Comparison of ENCODE assay signal across 14 cellular contexts in the genomic region with DNA sequence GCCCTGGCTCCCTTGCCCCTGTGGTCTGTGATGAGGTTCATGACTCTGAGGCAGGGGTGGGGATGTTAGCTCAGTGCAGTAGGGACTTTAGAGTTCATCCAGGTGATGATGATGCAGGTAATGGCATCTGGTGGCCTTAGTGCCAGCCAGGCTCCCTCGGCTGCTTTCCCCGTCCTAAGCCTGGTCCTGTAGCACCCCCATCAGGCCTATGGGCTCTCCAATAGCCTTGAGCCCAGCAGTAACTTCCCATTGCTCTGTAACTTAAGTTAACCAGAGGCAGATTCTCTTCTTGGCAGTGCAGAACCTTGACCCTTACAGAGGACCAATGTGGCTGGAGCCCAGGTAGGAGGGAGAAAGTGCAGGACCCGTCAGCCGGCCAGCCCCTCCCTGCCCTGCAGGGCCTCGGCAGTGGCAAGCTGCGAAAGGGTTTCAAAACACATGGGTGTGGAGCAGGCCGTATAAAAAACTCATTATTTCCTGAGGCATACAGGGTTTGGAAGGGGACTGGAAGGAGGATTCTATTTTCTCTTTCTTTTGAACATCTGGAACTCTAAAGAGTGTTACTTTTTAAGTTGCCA.
DNase-seq lines count a peak whose midpoint lies in the region; ATAC-seq and TF ChIP-seq lines count a peak whose summit lies in the region.
"Had no signal": no experiment of that assay in that cellular context is flagged by ENCODE, and none has a peak within 500 bp of the region (broad histone marks: within the 10 kb centered on the region; RNA-seq: fewer than 3 reads in every experiment).

No MANE protein-coding gene starts in this region.

- H3K4me3 ChIP-seq in NB4 (ENCODE audit: low read depth, low read length) = no peak overlapping the region
- no peak overlapping the region for H3K4me3 ChIP-seq in epithelial cell of proximal tubule (ENCODE audit: low read depth, low read length)
- H3K4me3 ChIP-seq in retinal pigment epithelial cell (ENCODE audit: low read length) = no peak overlapping the region
- no peak overlapping the region for H3K4me3 ChIP-seq in right atrium auricular region
- H3K4me3 ChIP-seq: cardiac muscle cell, prostate gland had no signal

- peaks cover 0 to 7% of the 10 kb centered on the region in 2 donors for H3K9me3 ChIP-seq in right atrium auricular region
- H3K9me3 ChIP-seq: prostate gland had no signal

- H3K27ac ChIP-seq in right atrium auricular region = no peak overlapping the region
- H3K27ac ChIP-seq: cardiac muscle cell, prostate gland had no signal

- no peak for TF ChIP-seq POLR2A in NB4 (IDR thresholded peaks at IDR 0.05; ENCODE audit: extremely low read depth, insufficient read length)

- no peak for TF ChIP-seq CTCF in NB4 (IDR thresholded peaks at IDR 0.05; ENCODE audit: low read depth, low read length)
- peak; percentile 3 for TF ChIP-seq CTCF in epithelial cell of proximal tubule (conservative IDR thresholded peaks at IDR 0.05; ENCODE audit: low read depth, low read length)
- peak; percentile 14 for TF ChIP-seq CTCF in retinal pigment epithelial cell (conservative IDR thresholded peaks at IDR 0.05; ENCODE audit: low read depth, low read length)
- TF ChIP-seq CTCF in right atrium auricular region (IDR thresholded peaks at IDR 0.05) = no peak

- peak; percentile 34 for DNase-seq in NCI-H748 (lab: John Stamatoyannopoulos, UW; ENCODE audit: unreplicated experiment)
- no peak for DNase-seq in NCI-H748 treated with DMSO at 0.1 percent for 48 hours (lab: John Stamatoyannopoulos, UW)
- DNase-seq in NB4 (ENCODE audit: low read depth) = peak; percentile 18
- DNase-seq in epithelial cell of proximal tubule (ENCODE audit: low read depth) = no peak
- no peak for DNase-seq in retinal pigment epithelial cell (ENCODE audit: low read depth)
- DNase-seq in right atrium auricular region (ENCODE audit: low spot score) = no peak
- DNase-seq in NCI-H226 = no peak
- DNase-seq: activated naive CD4-positive, alpha-beta T cell treated with anti-CD3 and anti-CD28 coated beads, Interleukin-2, amount 10 ng/mL, durations not matched to agents 7 days and 5 days; NCI-H146; T-helper 17 cell had no signal

- no peaks in the 10 kb centered on the region for H3K27me3 ChIP-seq in right atrium auricular region
- H3K27me3 ChIP-seq: cardiac muscle cell had no signal

- no peaks in the 10 kb centered on the region for H3K4me1 ChIP-seq in right atrium auricular region
- H3K4me1 ChIP-seq: prostate gland had no signal

- H3K36me3 ChIP-seq in right atrium auricular region = no peaks in the 10 kb centered on the region
- H3K36me3 ChIP-seq: cardiac muscle cell, prostate gland had no signal

- ATAC-seq in HG03378 (IDR thresholded peaks at IDR 0.05; ENCODE audit: unreplicated experiment) = no peak
- ATAC-seq: stimulated activated memory B cell treated with anti-CD40 and anti-IgM and Interleukin-4, amounts not matched to agents 10 μg/mL and 1 μg/mL and 100 μg/mL, for 72 hours; T-helper 17 cell had no signal

Comparison
In these comparisons a context has a peak if more than half of its experiments do, and no peak if none do; other contexts are left out.
1. DNase-seq: peak in NCI-H748 (single experiment) and NB4 (single experiment); none in NCI-H748 treated with DMSO at 0.1 percent for 48 hours (single experiment), epithelial cell of proximal tubule (single experiment), retinal pigment epithelial cell (single experiment), right atrium auricular region (single experiment) and NCI-H226 (single experiment).
2. CTCF ChIP-seq: peak in epithelial cell of proximal tubule (single experiment) and retinal pigment epithelial cell (single experiment); none in NB4 (single experiment) and right atrium auricular region (0 of 2).